20 cellular contexts compared by ENCODE assay signal in genomic region chr4:85867281-85867680, GRCh38.
DNase-seq lines count a peak whose midpoint lies in the region; ATAC-seq and TF ChIP-seq lines count a peak whose summit lies in the region.
"Had no signal": no experiment of that assay in that cellular context is flagged by ENCODE, and none has a peak within 500 bp of the region (broad histone marks: within the 10 kb centered on the region; RNA-seq: fewer than 3 reads in every experiment).

No MANE protein-coding gene starts in this region.

- H3K27ac ChIP-seq in ascending aorta (peak overlapping the region; percentile 83 to 86), tibial artery (peak overlapping the region; percentile 64 to 65), tibial nerve (no peak overlapping the region)
- H3K27ac ChIP-seq: A549, SK-N-MC had no signal

- no peak for ATAC-seq in GM19351 (IDR thresholded peaks at IDR 0.05; ENCODE audit: unreplicated experiment)
- ATAC-seq: A549 had no signal

- H3K27me3 ChIP-seq in ascending aorta, result no peaks in the 10 kb centered on the region
- no peaks in the 10 kb centered on the region for H3K27me3 ChIP-seq in tibial artery
- H3K27me3 ChIP-seq in tibial nerve, result no peaks in the 10 kb centered on the region

- peak; percentile 43 for DNase-seq in AG20443 (ENCODE audit: low spot score)
- no peak for DNase-seq in ascending aorta (ENCODE audit: low spot score in 2 of 2)
- DNase-seq in fibroblast of the aortic adventitia (ENCODE audit: low read depth), result peak; percentile 43
- no peak for DNase-seq in tibial artery
- no peak for DNase-seq in kidney glomerular epithelial cell (lab: John Stamatoyannopoulos, UW)
- no peak for DNase-seq in tibial nerve (ENCODE audit: low spot score in 2 of 2)
- DNase-seq: Caco-2; CD4-positive, CD25-positive, alpha-beta regulatory T cell; GF-D8; Karpas-422; NCI-H1417 treated with DMSO at 0.1 percent for 48 hours; NCI-H187 treated with DMSO at 0.1 percent for 48 hours; NCI-H226; NCI-H524; NCI-H82; SHP77 had no signal

- H3K4me1 ChIP-seq in ascending aorta, result peaks cover 0 to 19% of the 10 kb centered on the region in 2 donors
- peaks cover 0 to 63% (median 11%) of the 10 kb centered on the region in 4 donors for H3K4me1 ChIP-seq in tibial artery
- H3K4me1 ChIP-seq in tibial nerve, result peaks cover 0 to 29% (median 4%) of the 10 kb centered on the region in 4 donors
- H3K4me1 ChIP-seq: Caco-2 had no signal

- WGBS in tibial nerve, 2 donors, result 77 to 84% methylated on average over 1 of the region's 1 CpG

- no peak for TF ChIP-seq POLR2A in tibial nerve (IDR thresholded peaks at IDR 0.05)

- H3K9me3 ChIP-seq in ascending aorta (no peaks in the 10 kb centered on the region), tibial artery (no peaks in the 10 kb centered on the region), tibial nerve (no peaks in the 10 kb centered on the region)
- H3K9me3 ChIP-seq: A549, Caco-2 had no signal

- no peak for TF ChIP-seq EP300 in tibial nerve (IDR thresholded peaks at IDR 0.05)

- H3K36me3 ChIP-seq in ascending aorta (no peaks in the 10 kb centered on the region), tibial artery (no peaks in the 10 kb centered on the region), tibial nerve (no peaks in the 10 kb centered on the region)

- no peak overlapping the region for H3K4me3 ChIP-seq in ascending aorta
- H3K4me3 ChIP-seq in fibroblast of the aortic adventitia (ENCODE audit: low read depth, low read length), result no peak overlapping the region
- H3K4me3 ChIP-seq in tibial artery, result no peak overlapping the region
- H3K4me3 ChIP-seq in tibial nerve, result no peak overlapping the region
- H3K4me3 ChIP-seq: A549, GM12878, SK-N-MC had no signal

- TF ChIP-seq CTCF in ascending aorta (IDR thresholded peaks at IDR 0.05) (no peak), fibroblast of the aortic adventitia (IDR thresholded peaks at IDR 0.05; ENCODE audit: insufficient read depth, low read length) (no peak), tibial artery (IDR thresholded peaks at IDR 0.05) (no peak), tibial nerve (IDR thresholded peaks at IDR 0.05) (no peak)

- intact Hi-C loops in ascending aorta (cut with DNase I), result loop anchor here (2.0 to 5.0 kb wide), 4 partner anchors 26 to 85 kb away; no protein-coding TSS in a partner anchor
- intact Hi-C loops in tibial artery (cut with DNase I; ENCODE audit: low total_unique reads), result no loop called here

Comparison
In these comparisons a context has a peak if more than half of its experiments do, and no peak if none do; other contexts are left out.
1. DNase-seq: peak in AG20443 (single experiment) and fibroblast of the aortic adventitia (single experiment); none in ascending aorta (0 of 2), tibial artery (0 of 2), kidney glomerular epithelial cell (single experiment) and tibial nerve (0 of 2).
2. H3K27ac ChIP-seq: peak in ascending aorta (2 of 2) and tibial artery (2 of 2); none in tibial nerve (0 of 4).